Comparison of ENCODE assay signal across 1 cellular context in genomic region chr3:185647134-185647879, GRCh38.
TF ChIP-seq lines count a peak whose summit lies in the region.

No MANE protein-coding gene starts in this region.

TF ChIP-seq in WTC11, 78 proteins besides CTCF, POLR2A, EP300 and RAD21 (continued from another document):
- TF ChIP-seq, protein P1, sequence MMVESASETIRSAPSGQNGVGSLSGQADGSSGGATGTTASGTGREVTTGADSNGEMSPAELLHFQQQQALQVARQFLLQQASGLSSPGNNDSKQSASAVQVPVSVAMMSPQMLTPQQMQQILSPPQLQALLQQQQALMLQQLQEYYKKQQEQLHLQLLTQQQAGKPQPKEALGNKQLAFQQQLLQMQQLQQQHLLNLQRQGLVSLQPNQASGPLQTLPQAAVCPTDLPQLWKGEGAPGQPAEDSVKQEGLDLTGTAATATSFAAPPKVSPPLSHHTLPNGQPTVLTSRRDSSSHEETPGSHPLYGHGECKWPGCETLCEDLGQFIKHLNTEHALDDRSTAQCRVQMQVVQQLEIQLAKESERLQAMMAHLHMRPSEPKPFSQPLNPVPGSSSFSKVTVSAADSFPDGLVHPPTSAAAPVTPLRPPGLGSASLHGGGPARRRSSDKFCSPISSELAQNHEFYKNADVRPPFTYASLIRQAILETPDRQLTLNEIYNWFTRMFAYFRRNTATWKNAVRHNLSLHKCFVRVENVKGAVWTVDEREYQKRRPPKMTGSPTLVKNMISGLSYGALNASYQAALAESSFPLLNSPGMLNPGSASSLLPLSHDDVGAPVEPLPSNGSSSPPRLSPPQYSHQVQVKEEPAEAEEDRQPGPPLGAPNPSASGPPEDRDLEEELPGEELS (CRISPR knock-in tag; IDR thresholded peaks at IDR 0.05): no peak
- TF ChIP-seq ZNF423 (CRISPR knock-in tag; IDR thresholded peaks at IDR 0.05) (no peak), JAZF1 (CRISPR knock-in tag; IDR thresholded peaks at IDR 0.05) (no peak), NFYB (CRISPR knock-in tag; conservative IDR thresholded peaks at IDR 0.05; ENCODE audit: low read depth) (no peak), SMAD4 (CRISPR knock-in tag; IDR thresholded peaks at IDR 0.05) (no peak)
TF ChIP-seq in WTC11: peak in this region for 0.
